ENCODE assay signal across 28 cellular contexts in the genomic region with DNA sequence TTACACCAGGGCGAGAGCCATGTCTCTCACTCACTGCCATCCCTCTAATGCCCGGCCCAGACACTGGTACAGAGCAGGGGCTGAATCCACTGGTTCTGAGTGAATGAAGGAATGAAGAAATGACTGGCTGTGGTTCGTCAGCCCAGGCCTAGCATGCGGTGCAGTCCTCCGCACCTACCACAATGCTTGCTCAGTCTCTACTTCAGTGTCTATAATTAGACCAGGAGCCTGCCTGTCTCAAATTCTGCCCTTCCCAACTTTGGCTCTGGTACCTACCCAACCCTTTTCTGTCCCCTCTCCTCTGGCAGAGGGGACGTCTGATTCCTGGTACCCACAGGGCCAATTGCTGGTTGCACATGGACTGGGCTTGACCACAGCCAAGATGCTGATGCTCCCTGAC.
"Had no signal": no experiment of that assay in that cellular context is flagged by ENCODE, and none has a peak within 500 bp of the region (broad histone marks: within the 10 kb centered on the region; RNA-seq: fewer than 3 reads in every experiment).

No MANE protein-coding gene starts in this region.

- H3K27me3 Mint-ChIP-seq: activated CD4-positive, alpha-beta T cell treated with anti-CD3 and anti-CD28 coated beads, Interleukin-2, amount 10 ng/mL, durations not matched to agents 24 days and 14 days had no signal

- H3K4me3 Mint-ChIP-seq: activated CD4-positive, alpha-beta T cell treated with anti-CD3 and anti-CD28 coated beads, Interleukin-2, amount 10 ng/mL, durations not matched to agents 24 days and 14 days; activated naive CD8-positive, alpha-beta T cell treated with anti-CD3 and anti-CD28 coated beads, Interleukin-2, amount 50 U/mL, for 24 hours; activated T-cell treated with anti-CD3 and anti-CD28 coated beads, Interleukin-2, amount 50 U/mL, for 4 hours; T-helper 1 cell treated with Interleukin-12 subunit alpha and Interleukin-12 subunit beta and Interleukin-4 antibody, amounts not matched to agents 30 μg/mL and 1 μg/mL, for 36 hours; WTC11 had no signal

- H3K4me3 ChIP-seq: ascending aorta, body of pancreas, Peyer's patch had no signal

- H3K4me1 Mint-ChIP-seq: activated CD4-positive, alpha-beta T cell treated with anti-CD3 and anti-CD28 coated beads, Interleukin-2, amount 10 ng/mL, durations not matched to agents 24 days and 14 days; activated naive CD8-positive, alpha-beta T cell treated with anti-CD3 and anti-CD28 coated beads, Interleukin-2, amount 50 U/mL, for 24 hours; WTC11 had no signal

- H3K9me3 ChIP-seq: ascending aorta, body of pancreas, Peyer's patch had no signal

- H3K36me3 ChIP-seq: ascending aorta, Peyer's patch had no signal

- H3K4me1 ChIP-seq: ascending aorta, body of pancreas, Peyer's patch had no signal

- H3K27me3 ChIP-seq: ascending aorta, body of pancreas, Peyer's patch had no signal

- DNase-seq: activated CD4-positive, alpha-beta T cell treated with anti-CD3 and anti-CD28 coated beads, Interleukin-2, amount 10 ng/mL, durations not matched to agents 24 days and 14 days; activated CD4-positive, alpha-beta T cell treated with anti-CD3 and anti-CD28 coated beads, Interleukin-2, amount 50 U/mL, for 48 hours; activated CD4-positive, CD25-positive, alpha-beta regulatory T cell treated with anti-CD3 and anti-CD28 coated beads, Interleukin-2, amount 50 U/mL, for 72 hours; activated effector memory CD4-positive, alpha-beta T cell treated with anti-CD3 and anti-CD28 coated beads, Interleukin-2, amount 50 U/mL, for 16 hours; activated naive CD4-positive, alpha-beta T cell treated with Interleukin-2 at 50 U/mL for 16 hours; activated naive CD8-positive, alpha-beta T cell treated with anti-CD3 and anti-CD28 coated beads, Interleukin-2, amount 50 U/mL, for 24 hours; activated T-cell treated with anti-CD3 and anti-CD28 coated beads, Interleukin-2, amount 50 U/mL, for 4 hours; amniotic stem cell; body of pancreas; NCI-H1092 treated with DMSO at 0.1 percent for 48 hours; NCI-H1417 treated with DMSO at 0.1 percent for 48 hours; NCI-H1694; NCI-H2029; NCI-H2107; NCI-H2171 treated with DMSO at 0.1 percent for 48 hours; NCI-H226; NCI-H526; NCI-H774; Peyer's patch; SHP77 treated with DMSO at 0.1 percent for 48 hours; T-helper 9 cell had no signal

- ATAC-seq: activated naive CD4-positive, alpha-beta T cell treated with anti-CD3 and anti-CD28 coated beads, Interleukin-2, amount 50 U/mL, for 72 hours; activated naive CD8-positive, alpha-beta T cell treated with anti-CD3 and anti-CD28 coated beads, Interleukin-2, amount 50 U/mL, for 24 hours; activated T-cell treated with anti-CD3 and anti-CD28 coated beads, Interleukin-2, amount 50 U/mL, for 4 hours; body of pancreas; HepG2; WTC11 had no signal

- H3K36me3 Mint-ChIP-seq: activated naive CD4-positive, alpha-beta T cell treated with anti-CD3 and anti-CD28 coated beads, Interleukin-2, amount 50 U/mL, for 72 hours; WTC11 had no signal

- H3K27ac ChIP-seq: ascending aorta, body of pancreas, KMS-11, Peyer's patch, RWPE1 had no signal

- H3K27ac Mint-ChIP-seq: activated CD4-positive, alpha-beta T cell treated with anti-CD3 and anti-CD28 coated beads, Interleukin-2, amount 10 ng/mL, durations not matched to agents 24 days and 14 days; activated naive CD4-positive, alpha-beta T cell treated with anti-CD3 and anti-CD28 coated beads, Interleukin-2, amount 50 U/mL, for 72 hours; activated naive CD8-positive, alpha-beta T cell treated with anti-CD3 and anti-CD28 coated beads, Interleukin-2, amount 50 U/mL, for 24 hours; T-helper 1 cell treated with Interleukin-12 subunit alpha and Interleukin-12 subunit beta and Interleukin-4 antibody, amounts not matched to agents 30 μg/mL and 1 μg/mL, for 36 hours; WTC11 had no signal

- H3K9me3 Mint-ChIP-seq: activated CD4-positive, alpha-beta T cell treated with anti-CD3 and anti-CD28 coated beads, Interleukin-2, amount 10 ng/mL, durations not matched to agents 24 days and 14 days; activated naive CD8-positive, alpha-beta T cell treated with anti-CD3 and anti-CD28 coated beads, Interleukin-2, amount 50 U/mL, for 24 hours; T-helper 1 cell treated with Interleukin-12 subunit alpha and Interleukin-12 subunit beta and Interleukin-4 antibody, amounts not matched to agents 30 μg/mL and 1 μg/mL, for 36 hours had no signal
